Comparison of ENCODE assay signal across 1 cellular context in the genomic region with DNA sequence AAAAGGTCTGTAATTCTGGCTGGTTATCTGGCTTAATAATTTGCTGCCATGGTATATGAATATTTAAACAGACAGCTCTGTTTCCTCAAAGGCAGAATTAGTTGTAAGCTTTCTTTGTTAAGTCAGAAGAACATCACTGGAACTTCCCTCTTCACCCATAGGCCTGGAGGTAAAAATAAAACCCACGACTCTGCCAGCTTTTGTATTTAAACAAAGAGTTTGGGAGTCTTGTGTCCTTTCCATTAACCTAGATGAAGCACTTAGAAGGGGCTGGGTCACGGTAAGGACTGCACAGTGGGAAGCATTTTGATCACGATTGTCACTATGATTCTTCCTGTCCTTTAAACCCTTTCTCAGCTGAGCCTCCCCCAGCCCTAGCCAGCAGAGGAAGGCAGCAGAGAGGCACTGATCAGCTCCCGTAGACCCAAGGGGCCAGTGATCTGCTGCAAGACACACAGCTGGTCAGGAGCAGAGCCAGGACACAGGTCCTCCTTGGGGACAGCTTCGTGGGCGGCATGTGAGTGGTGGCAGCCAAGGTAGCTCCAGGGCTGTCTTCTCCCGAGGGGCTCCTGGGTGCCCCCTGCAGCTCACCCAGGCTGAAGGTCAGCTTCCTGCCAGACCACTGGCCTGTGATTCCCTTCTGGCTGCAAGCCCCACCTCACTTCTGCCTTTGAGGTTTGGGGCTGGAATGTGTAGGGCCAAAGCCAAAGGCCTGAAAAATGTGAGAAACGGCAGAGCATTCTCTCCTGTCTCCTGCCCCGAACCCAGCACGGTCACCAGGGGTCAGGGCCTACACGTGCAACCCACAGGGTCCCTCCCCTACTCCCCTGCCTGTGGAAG.
A peak's percentile ranks its signal among the peaks of the same experiment; 100 is the strongest.
TF ChIP-seq lines count a peak whose summit lies in the region.

No MANE protein-coding gene starts in this region.

TF ChIP-seq in K562, 482 proteins besides CTCF, POLR2A, EP300 and RAD21 (continued from another document and continues in another):
- TF ChIP-seq, protein P1, sequence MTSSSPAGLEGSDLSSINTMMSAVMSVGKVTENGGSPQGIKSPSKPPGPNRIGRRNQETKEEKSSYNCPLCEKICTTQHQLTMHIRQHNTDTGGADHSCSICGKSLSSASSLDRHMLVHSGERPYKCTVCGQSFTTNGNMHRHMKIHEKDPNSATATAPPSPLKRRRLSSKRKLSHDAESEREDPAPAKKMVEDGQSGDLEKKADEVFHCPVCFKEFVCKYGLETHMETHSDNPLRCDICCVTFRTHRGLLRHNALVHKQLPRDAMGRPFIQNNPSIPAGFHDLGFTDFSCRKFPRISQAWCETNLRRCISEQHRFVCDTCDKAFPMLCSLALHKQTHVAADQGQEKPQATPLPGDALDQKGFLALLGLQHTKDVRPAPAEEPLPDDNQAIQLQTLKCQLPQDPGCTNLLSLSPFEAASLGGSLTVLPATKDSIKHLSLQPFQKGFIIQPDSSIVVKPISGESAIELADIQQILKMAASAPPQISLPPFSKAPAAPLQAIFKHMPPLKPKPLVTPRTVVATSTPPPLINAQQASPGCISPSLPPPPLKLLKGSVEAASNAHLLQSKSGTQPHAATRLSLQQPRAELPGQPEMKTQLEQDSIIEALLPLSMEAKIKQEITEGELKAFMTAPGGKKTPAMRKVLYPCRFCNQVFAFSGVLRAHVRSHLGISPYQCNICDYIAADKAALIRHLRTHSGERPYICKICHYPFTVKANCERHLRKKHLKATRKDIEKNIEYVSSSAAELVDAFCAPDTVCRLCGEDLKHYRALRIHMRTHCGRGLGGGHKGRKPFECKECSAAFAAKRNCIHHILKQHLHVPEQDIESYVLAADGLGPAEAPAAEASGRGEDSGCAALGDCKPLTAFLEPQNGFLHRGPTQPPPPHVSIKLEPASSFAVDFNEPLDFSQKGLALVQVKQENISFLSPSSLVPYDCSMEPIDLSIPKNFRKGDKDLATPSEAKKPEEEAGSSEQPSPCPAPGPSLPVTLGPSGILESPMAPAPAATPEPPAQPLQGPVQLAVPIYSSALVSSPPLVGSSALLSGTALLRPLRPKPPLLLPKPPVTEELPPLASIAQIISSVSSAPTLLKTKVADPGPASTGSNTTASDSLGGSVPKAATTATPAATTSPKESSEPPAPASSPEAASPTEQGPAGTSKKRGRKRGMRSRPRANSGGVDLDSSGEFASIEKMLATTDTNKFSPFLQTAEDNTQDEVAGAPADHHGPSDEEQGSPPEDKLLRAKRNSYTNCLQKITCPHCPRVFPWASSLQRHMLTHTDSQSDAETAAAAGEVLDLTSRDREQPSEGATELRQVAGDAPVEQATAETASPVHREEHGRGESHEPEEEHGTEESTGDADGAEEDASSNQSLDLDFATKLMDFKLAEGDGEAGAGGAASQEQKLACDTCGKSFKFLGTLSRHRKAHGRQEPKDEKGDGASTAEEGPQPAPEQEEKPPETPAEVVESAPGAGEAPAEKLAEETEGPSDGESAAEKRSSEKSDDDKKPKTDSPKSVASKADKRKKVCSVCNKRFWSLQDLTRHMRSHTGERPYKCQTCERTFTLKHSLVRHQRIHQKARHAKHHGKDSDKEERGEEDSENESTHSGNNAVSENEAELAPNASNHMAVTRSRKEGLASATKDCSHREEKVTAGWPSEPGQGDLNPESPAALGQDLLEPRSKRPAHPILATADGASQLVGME (CRISPR knock-in tag; IDR thresholded peaks at IDR 0.05), result peak; percentile 59
- TF ChIP-seq CC2D1A (IDR thresholded peaks at IDR 0.05) (peak; percentile 15; the same call in 1 of the 2 replicates), SMAD4 (CRISPR knock-in tag; conservative IDR thresholded peaks at IDR 0.05) (peak; percentile 89), ZNF311 (CRISPR knock-in tag; IDR thresholded peaks at IDR 0.05) (peak; percentile 54; the same call in 1 of the 2 replicates), CHD1 (IDR thresholded peaks at IDR 0.05; ENCODE audit: low read length) (peak; percentile 72), BRD9 (IDR thresholded peaks at IDR 0.05; ENCODE audit: low read depth, partially characterized antibody) (peak; percentile 23), MYNN (IDR thresholded peaks at IDR 0.05) (no peak), MYNN (CRISPR knock-in tag; IDR thresholded peaks at IDR 0.05) (no peak), TEAD4 (IDR thresholded peaks at IDR 0.05; ENCODE audit: low read length) (peak; percentile 23; the same call in 1 of the 2 replicates), TEAD4 (CRISPR knock-in tag; IDR thresholded peaks at IDR 0.05; ENCODE audit: borderline replicate concordance) (no peak), NR2C2 (CRISPR knock-in tag; IDR thresholded peaks at IDR 0.05) (0 out of 2 replicates have a peak, but pooled peaks have one; percentile 39), NR2C2 (tag; IDR thresholded peaks at IDR 0.05) (peak; percentile 63), ZFX (CRISPR knock-in tag; IDR thresholded peaks at IDR 0.05) (peak; percentile 77), TCFL5 (CRISPR knock-in tag; conservative IDR thresholded peaks at IDR 0.05) (peak; percentile 59), DNMT1 (IDR thresholded peaks at IDR 0.05) (no peak), ZNF584 (CRISPR knock-in tag; IDR thresholded peaks at IDR 0.05; ENCODE audit: low read depth) (peak; percentile 67; the same call in 1 of the 2 replicates), ZNF274 (IDR thresholded peaks at IDR 0.05; ENCODE audit: borderline replicate concordance, low read depth, low read length) (no peak), NFYB (IDR thresholded peaks at IDR 0.05; ENCODE audit: extremely low read depth, insufficient read length) (no peak), KLF6 (CRISPR knock-in tag; IDR thresholded peaks at IDR 0.05; ENCODE audit: borderline replicate concordance) (peak; percentile 63; the same call in 1 of the 2 replicates), CXXC5 (CRISPR knock-in tag; IDR thresholded peaks at IDR 0.05) (peak; percentile 47), KHSRP (IDR thresholded peaks at IDR 0.05) (no peak), BCL6 (CRISPR knock-in tag; IDR thresholded peaks at IDR 0.05) (peak; percentile 54; the same call in 1 of the 2 replicates), ZNF583 (CRISPR knock-in tag; IDR thresholded peaks at IDR 0.05) (peak; percentile 94), ZNF165 (CRISPR knock-in tag; IDR thresholded peaks at IDR 0.05; ENCODE audit: borderline replicate concordance) (peak; percentile 67; the same call in 1 of the 2 replicates), HCFC1 (IDR thresholded peaks at IDR 0.05; ENCODE audit: low read depth, low read length) (0 out of 2 replicates have a peak, but pooled peaks have one; percentile 16), ZNF707 (CRISPR knock-in tag; conservative IDR thresholded peaks at IDR 0.05) (peak; percentile 51; the same call in 1 of the 2 replicates), RFX5 (IDR thresholded peaks at IDR 0.05; ENCODE audit: low read depth, low read length) (no peak)
- TF ChIP-seq, protein P2, sequence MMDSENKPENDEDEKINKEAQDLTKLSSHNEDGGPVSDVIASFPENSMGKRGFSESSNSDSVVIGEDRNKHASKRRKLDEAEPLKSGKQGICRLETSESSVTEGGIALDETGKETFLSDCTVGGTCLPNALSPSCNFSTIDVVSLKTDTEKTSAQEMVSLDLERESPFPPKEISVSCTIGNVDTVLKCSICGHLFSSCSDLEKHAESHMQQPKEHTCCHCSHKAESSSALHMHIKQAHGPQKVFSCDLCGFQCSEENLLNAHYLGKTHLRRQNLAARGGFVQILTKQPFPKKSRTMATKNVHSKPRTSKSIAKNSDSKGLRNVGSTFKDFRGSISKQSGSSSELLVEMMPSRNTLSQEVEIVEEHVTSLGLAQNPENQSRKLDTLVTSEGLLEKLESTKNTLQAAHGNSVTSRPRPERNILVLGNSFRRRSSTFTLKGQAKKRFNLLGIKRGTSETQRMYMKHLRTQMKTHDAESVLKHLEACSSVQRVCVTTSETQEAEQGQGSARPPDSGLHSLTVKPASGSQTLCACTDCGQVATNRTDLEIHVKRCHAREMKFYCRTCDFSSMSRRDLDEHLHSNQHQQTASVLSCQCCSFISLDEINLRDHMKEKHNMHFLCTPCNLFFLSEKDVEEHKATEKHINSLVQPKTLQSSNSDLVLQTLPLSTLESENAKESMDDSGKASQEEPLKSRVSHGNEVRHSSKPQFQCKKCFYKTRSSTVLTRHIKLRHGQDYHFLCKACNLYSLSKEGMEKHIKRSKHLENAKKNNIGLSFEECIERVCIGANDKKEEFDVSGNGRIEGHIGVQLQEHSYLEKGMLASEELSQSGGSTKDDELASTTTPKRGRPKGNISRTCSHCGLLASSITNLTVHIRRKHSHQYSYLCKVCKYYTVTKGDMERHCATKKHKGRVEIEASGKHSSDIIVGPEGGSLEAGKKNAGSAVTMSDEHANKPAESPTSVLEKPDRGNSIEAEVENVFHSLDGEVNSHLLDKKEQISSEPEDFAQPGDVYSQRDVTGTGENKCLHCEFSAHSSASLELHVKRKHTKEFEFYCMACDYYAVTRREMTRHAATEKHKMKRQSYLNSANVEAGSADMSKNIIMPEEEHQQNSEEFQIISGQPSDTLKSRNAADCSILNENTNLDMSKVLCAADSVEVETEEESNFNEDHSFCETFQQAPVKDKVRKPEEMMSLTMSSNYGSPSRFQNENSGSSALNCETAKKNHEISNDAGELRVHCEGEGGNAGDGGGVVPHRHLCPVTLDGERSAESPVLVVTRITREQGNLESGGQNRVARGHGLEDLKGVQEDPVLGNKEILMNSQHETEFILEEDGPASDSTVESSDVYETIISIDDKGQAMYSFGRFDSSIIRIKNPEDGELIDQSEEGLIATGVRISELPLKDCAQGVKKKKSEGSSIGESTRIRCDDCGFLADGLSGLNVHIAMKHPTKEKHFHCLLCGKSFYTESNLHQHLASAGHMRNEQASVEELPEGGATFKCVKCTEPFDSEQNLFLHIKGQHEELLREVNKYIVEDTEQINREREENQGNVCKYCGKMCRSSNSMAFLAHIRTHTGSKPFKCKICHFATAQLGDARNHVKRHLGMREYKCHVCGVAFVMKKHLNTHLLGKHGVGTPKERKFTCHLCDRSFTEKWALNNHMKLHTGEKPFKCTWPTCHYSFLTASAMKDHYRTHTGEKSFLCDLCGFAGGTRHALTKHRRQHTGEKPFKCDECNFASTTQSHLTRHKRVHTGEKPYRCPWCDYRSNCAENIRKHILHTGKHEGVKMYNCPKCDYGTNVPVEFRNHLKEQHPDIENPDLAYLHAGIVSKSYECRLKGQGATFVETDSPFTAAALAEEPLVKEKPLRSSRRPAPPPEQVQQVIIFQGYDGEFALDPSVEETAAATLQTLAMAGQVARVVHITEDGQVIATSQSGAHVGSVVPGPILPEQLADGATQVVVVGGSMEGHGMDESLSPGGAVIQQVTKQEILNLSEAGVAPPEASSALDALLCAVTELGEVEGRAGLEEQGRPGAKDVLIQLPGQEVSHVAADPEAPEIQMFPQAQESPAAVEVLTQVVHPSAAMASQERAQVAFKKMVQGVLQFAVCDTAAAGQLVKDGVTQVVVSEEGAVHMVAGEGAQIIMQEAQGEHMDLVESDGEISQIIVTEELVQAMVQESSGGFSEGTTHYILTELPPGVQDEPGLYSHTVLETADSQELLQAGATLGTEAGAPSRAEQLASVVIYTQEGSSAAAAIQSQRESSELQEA (IDR thresholded peaks at IDR 0.05; ENCODE audit: low read depth), result peak; percentile 27; the same call in 1 of the 2 replicates
- TF ChIP-seq, protein P3, sequence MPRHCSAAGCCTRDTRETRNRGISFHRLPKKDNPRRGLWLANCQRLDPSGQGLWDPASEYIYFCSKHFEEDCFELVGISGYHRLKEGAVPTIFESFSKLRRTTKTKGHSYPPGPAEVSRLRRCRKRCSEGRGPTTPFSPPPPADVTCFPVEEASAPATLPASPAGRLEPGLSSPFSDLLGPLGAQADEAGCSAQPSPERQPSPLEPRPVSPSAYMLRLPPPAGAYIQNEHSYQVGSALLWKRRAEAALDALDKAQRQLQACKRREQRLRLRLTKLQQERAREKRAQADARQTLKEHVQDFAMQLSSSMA (CRISPR knock-in tag; IDR thresholded peaks at IDR 0.05), result 0 out of 2 replicates have a peak, but pooled peaks have one; percentile 72
- TF ChIP-seq, protein P4, sequence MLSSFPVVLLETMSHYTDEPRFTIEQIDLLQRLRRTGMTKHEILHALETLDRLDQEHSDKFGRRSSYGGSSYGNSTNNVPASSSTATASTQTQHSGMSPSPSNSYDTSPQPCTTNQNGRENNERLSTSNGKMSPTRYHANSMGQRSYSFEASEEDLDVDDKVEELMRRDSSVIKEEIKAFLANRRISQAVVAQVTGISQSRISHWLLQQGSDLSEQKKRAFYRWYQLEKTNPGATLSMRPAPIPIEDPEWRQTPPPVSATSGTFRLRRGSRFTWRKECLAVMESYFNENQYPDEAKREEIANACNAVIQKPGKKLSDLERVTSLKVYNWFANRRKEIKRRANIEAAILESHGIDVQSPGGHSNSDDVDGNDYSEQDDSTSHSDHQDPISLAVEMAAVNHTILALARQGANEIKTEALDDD (IDR thresholded peaks at IDR 0.05), result peak; percentile 30; the same call in 1 of the 2 replicates
- TF ChIP-seq, protein P5, sequence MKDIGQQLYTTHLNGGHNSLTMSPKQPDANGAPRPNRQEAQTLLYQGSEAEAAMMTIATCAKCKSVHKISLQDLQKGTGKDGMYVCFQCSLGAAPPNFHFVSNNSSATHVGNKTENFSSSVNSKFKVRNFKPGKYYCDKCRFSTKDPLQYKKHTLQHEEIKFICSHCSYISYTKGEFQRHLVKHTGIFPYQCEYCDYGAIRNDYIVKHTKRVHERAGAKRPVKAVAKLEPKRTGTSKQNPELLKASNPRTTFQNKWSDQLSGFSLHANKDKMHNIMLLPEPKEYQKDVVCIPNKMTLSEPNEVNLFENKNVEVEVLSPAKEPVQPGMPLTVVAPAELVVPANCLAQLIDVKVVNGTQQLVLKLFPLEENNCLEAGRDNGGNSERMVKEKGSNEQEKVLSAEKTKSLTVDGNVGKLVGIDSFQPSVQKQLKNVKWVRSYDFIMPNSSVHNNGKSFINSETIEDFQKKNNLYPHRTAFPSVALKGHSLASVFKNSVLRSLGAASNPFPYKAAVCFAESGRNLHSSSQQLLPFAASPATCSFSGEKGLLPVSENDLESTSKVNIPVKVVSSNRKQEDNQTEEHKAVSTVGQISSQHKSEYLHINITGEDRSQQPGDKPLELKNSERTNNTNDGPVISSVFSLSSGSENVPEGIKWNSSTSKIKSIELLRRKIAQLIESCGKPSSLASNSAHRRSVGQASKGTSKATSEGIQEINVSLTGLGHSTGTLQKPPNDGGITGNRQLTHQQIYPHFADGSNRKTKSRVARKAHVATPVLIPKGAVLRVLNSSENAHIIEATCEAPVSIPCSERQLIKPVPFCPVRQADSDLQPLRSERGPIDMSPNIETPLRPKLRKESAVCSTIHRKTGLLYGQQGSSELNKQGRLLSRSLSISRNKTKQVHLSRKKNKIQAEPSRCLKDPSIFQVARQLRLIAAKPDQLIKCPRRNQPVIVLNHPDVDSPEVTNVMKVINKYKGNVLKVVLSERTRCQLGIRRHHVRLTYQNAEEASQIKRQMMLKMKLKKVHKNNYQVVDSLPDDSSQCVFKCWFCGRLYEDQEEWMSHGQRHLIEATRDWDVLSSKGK (CRISPR knock-in tag; IDR thresholded peaks at IDR 0.05), result no peak
- TF ChIP-seq, protein P6, sequence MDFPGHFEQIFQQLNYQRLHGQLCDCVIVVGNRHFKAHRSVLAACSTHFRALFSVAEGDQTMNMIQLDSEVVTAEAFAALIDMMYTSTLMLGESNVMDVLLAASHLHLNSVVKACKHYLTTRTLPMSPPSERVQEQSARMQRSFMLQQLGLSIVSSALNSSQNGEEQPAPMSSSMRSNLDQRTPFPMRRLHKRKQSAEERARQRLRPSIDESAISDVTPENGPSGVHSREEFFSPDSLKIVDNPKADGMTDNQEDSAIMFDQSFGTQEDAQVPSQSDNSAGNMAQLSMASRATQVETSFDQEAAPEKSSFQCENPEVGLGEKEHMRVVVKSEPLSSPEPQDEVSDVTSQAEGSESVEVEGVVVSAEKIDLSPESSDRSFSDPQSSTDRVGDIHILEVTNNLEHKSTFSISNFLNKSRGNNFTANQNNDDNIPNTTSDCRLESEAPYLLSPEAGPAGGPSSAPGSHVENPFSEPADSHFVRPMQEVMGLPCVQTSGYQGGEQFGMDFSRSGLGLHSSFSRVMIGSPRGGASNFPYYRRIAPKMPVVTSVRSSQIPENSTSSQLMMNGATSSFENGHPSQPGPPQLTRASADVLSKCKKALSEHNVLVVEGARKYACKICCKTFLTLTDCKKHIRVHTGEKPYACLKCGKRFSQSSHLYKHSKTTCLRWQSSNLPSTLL (IDR thresholded peaks at IDR 0.05), result no peak
